1 cellular context compared by ENCODE assay signal in the genomic region with DNA sequence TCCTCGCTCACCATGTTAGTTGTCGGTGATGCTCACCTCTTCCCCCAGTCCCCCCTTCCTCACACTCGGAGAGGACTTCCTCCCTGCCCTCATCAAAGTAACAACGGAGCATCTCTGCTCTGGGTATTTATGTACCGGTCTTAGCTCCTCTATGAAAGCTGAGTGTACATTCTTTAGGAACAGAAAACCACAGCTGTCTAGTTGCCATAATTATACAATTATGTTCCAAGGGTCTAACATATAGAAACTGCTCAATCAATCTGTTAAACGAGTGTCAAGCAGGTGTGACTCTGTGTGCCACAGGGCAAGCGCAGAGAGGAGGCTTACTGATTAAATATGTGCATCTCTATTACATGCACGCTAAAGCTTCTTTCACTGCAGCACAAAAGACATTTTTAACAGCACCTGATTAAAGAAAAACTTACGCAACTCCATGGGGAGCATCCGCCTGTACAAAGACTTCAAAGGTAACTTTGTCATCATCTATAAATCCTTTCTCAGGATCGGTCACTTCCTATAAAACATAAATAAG.
TF ChIP-seq lines count a peak whose summit lies in the region.

No MANE protein-coding gene starts in this region.

TF ChIP-seq in SK-N-SH treated with all-trans-retinoic acid at 6 μM for 48 hours, 23 proteins besides CTCF, POLR2A, EP300 and RAD21 (continued from another document):
- TF ChIP-seq SNAI2 (CRISPR knock-in tag; IDR thresholded peaks at IDR 0.05): no peak
- no peak for TF ChIP-seq ZFP3 (CRISPR knock-in tag; IDR thresholded peaks at IDR 0.05)
- TF ChIP-seq ZNF565 (CRISPR knock-in tag; conservative IDR thresholded peaks at IDR 0.05; ENCODE audit: low read depth): no peak
- TF ChIP-seq BACH2 (CRISPR knock-in tag; IDR thresholded peaks at IDR 0.05; ENCODE audit: borderline replicate concordance): no peak
- no peak for TF ChIP-seq PPARA (CRISPR knock-in tag; IDR thresholded peaks at IDR 0.05; ENCODE audit: borderline replicate concordance)
- TF ChIP-seq RARB (CRISPR knock-in tag; IDR thresholded peaks at IDR 0.05): no peak
- TF ChIP-seq OSR1 (CRISPR knock-in tag; IDR thresholded peaks at IDR 0.05): no peak
- TF ChIP-seq, protein P1, sequence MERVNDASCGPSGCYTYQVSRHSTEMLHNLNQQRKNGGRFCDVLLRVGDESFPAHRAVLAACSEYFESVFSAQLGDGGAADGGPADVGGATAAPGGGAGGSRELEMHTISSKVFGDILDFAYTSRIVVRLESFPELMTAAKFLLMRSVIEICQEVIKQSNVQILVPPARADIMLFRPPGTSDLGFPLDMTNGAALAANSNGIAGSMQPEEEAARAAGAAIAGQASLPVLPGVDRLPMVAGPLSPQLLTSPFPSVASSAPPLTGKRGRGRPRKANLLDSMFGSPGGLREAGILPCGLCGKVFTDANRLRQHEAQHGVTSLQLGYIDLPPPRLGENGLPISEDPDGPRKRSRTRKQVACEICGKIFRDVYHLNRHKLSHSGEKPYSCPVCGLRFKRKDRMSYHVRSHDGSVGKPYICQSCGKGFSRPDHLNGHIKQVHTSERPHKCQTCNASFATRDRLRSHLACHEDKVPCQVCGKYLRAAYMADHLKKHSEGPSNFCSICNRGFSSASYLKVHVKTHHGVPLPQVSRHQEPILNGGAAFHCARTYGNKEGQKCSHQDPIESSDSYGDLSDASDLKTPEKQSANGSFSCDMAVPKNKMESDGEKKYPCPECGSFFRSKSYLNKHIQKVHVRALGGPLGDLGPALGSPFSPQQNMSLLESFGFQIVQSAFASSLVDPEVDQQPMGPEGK (CRISPR knock-in tag; IDR thresholded peaks at IDR 0.05; ENCODE audit: borderline replicate concordance): no peak
